ENCODE assay signal across 16 cellular contexts in genomic region chr11:77075425-77075905, GRCh38. TPM values are rescaled to one million over a fixed set of nuclear protein-coding genes. Genes with fewer than 3 reads are reported as not detected.
A peak's percentile ranks its signal among the peaks of the same experiment; 100 is the strongest.
DNase-seq lines count a peak whose midpoint lies in the region; ATAC-seq and TF ChIP-seq lines count a peak whose summit lies in the region.
"Had no signal": no experiment of that assay in that cellular context is flagged by ENCODE, and none has a peak within 500 bp of the region (broad histone marks: within the 10 kb centered on the region; RNA-seq: fewer than 3 reads in every experiment).

No MANE protein-coding gene starts in this region.

- peaks cover 42% of the 10 kb centered on the region for H3F3A ChIP-seq in SK-N-SH (replicated peaks; ENCODE audit: insufficient read depth)

- no peaks in the 10 kb centered on the region for H3K9me3 ChIP-seq in SK-N-SH
- H3K9me3 ChIP-seq in mucosa of stomach (ENCODE audit: control insufficient read depth, low read length) = no peaks in the 10 kb centered on the region

- no peaks in the 10 kb centered on the region for H3K9me2 ChIP-seq in SK-N-SH

- peaks cover 18% of the 10 kb centered on the region for H3K4me1 Mint-ChIP-seq in activated T-cell treated with anti-CD3 and anti-CD28 coated beads, Interleukin-2, amount 50 U/mL, for 24 hours (ENCODE audit: low read depth)

- H3K36me3 ChIP-seq in SK-N-SH (replicated peaks in 1 of 2; ENCODE audit: control insufficient read depth in 1 of 2, insufficient read depth in 2 of 2, low read length in 1 of 2) (peaks cover 0 to 16% of the 10 kb centered on the region in 2 experiments), mucosa of stomach (ENCODE audit: control insufficient read depth, insufficient read depth, low read length) (no peaks in the 10 kb centered on the region)
- H3K36me3 ChIP-seq: cardiac muscle cell had no signal

- no peak for TF ChIP-seq EP300 in SK-N-SH (IDR thresholded peaks at IDR 0.05; ENCODE audit: borderline replicate concordance in 1 of 2, low read depth in 1 of 2, low read length in 1 of 2)

- no peaks in the 10 kb centered on the region for H3K27me3 Mint-ChIP-seq in activated T-cell treated with anti-CD3 and anti-CD28 coated beads, Interleukin-2, amount 50 U/mL, for 24 hours

- H3K27ac Mint-ChIP-seq in activated T-cell treated with anti-CD3 and anti-CD28 coated beads, Interleukin-2, amount 50 U/mL, for 24 hours = no peak overlapping the region
- H3K27ac Mint-ChIP-seq: progenitor cell of endocrine pancreas had no signal

- no peak overlapping the region for H2AFZ ChIP-seq in SK-N-SH (ENCODE audit: low read depth)

- POLR2A ChIA-PET in SK-N-SH (lab: Yijun Ruan, JAX) = no interaction called here

- CTCF ChIA-PET in SK-N-SH (lab: Yijun Ruan, JAX) = interaction anchor here (1.4 to 4.1 kb wide), 4 partner anchors 15 to 473 kb away, joined by 3 to 66 read pairs (median 16); no protein-coding TSS in a partner anchor

- H3K27me3 ChIP-seq in SK-N-SH (ENCODE audit: insufficient read depth) (no peaks in the 10 kb centered on the region), mucosa of stomach (ENCODE audit: control insufficient read depth, insufficient read depth, low read length) (no peaks in the 10 kb centered on the region)
- H3K27me3 ChIP-seq: cardiac muscle cell had no signal

- DNase-seq in SK-N-SH (no peak), coronary artery (ENCODE audit: low spot score) (peak; percentile 63), GM19240 (ENCODE audit: insufficient read length, low spot score) (no peak)
- no peak for DNase-seq in activated CD4-positive, CD25-positive, alpha-beta regulatory T cell (lab: John Stamatoyannopoulos, UW)
- DNase-seq in activated T-cell treated with anti-CD3 and anti-CD28 coated beads, Interleukin-2, amount 50 U/mL, for 24 hours = no peak
- DNase-seq: activated CD4-positive, alpha-beta T cell treated with anti-CD3 and anti-CD28 coated beads, Interleukin-2, amount 50 U/mL, for 1 hour; activated T-cell treated with anti-CD3 and anti-CD28 coated beads, Interleukin-2, amount 50 U/mL, for 4 hours; COR-L47; NCI-H1436 had no signal

- H3K27ac ChIP-seq in SK-N-SH (ENCODE audit: low read depth in 2 of 2, low read length in 1 of 2) = peak overlapping the region; percentile 24 to 94; a peak in 2 of 4 replicates
- H3K27ac ChIP-seq in coronary artery = peak overlapping the region; percentile 91 to 94
- H3K27ac ChIP-seq: cardiac muscle cell, KMS-11 had no signal

- peaks cover 79% of the 10 kb centered on the region for H3K79me2 ChIP-seq in SK-N-SH (ENCODE audit: insufficient read depth)

- no peak overlapping the region for H3K4me3 ChIP-seq in SK-N-SH (ENCODE audit: low read depth in 2 of 2, low read length in 1 of 2)
- no peak overlapping the region for H3K4me3 ChIP-seq in coronary artery
- H3K4me3 ChIP-seq in mucosa of stomach (ENCODE audit: low read length) = peak overlapping the region; percentile 44
- H3K4me3 ChIP-seq: cardiac muscle cell had no signal

- H3K9ac ChIP-seq in SK-N-SH (no peak overlapping the region), mucosa of stomach (ENCODE audit: low read length) (peak overlapping the region; percentile 73)
- H3K9ac ChIP-seq: KMS-11 had no signal

- peak overlapping the region; percentile 95; the same call in 1 of the 2 replicates for H3K4me2 ChIP-seq in SK-N-SH
- H3K4me2 ChIP-seq: KMS-11 had no signal

- no peak overlapping the region for H3K4me3 Mint-ChIP-seq in activated T-cell treated with anti-CD3 and anti-CD28 coated beads, Interleukin-2, amount 50 U/mL, for 24 hours
- H3K4me3 Mint-ChIP-seq: activated T-cell treated with anti-CD3 and anti-CD28 coated beads, Interleukin-2, amount 50 U/mL, for 4 hours had no signal

- ATAC-seq in SK-N-SH treated with all-trans-retinoic acid at 6 μM for 48 hours (no peak), HG02840 (IDR thresholded peaks at IDR 0.05; ENCODE audit: low FRiP score, unreplicated experiment) (no peak)
- ATAC-seq: activated T-cell treated with anti-CD3 and anti-CD28 coated beads, Interleukin-2, amount 50 U/mL, for 4 hours had no signal

- H4K20me1 ChIP-seq in SK-N-SH (ENCODE audit: insufficient read depth) = no peaks in the 10 kb centered on the region

- WGBS in SK-N-SH (ENCODE audit: low lambda C conversion rate) = 85% methylated on average over 3 of the region's 5 CpGs

- H3K36me3 Mint-ChIP-seq in activated T-cell treated with anti-CD3 and anti-CD28 coated beads, Interleukin-2, amount 50 U/mL, for 24 hours (ENCODE audit: low read depth) = no peaks in the 10 kb centered on the region

- no peaks in the 10 kb centered on the region for H3K9me3 Mint-ChIP-seq in activated T-cell treated with anti-CD3 and anti-CD28 coated beads, Interleukin-2, amount 50 U/mL, for 24 hours
- H3K9me3 Mint-ChIP-seq: activated T-cell treated with anti-CD3 and anti-CD28 coated beads, Interleukin-2, amount 50 U/mL, for 4 hours had no signal

- no peak for TF ChIP-seq RAD21 in SK-N-SH (IDR thresholded peaks at IDR 0.05; ENCODE audit: low read length)

- TF ChIP-seq CTCF in SK-N-SH (IDR thresholded peaks at IDR 0.05) = no peak
- TF ChIP-seq CTCF in coronary artery (IDR thresholded peaks at IDR 0.05) = no peak

- H3K4me1 ChIP-seq in SK-N-SH (ENCODE audit: control insufficient read depth in 1 of 2, insufficient read depth in 2 of 2, low read depth in 1 of 2, low read length in 1 of 2) (peaks cover 38 to 47% of the 10 kb centered on the region in 2 experiments; a peak in 3 of 4 replicates), mucosa of stomach (ENCODE audit: control insufficient read depth, insufficient read depth, low read length) (peaks cover 70% of the 10 kb centered on the region)

TF ChIP-seq in SK-N-SH, 30 proteins besides CTCF, POLR2A, EP300 and RAD21 (continues in another document):
- TF ChIP-seq ZBTB33 (IDR thresholded peaks at IDR 0.05; ENCODE audit: borderline replicate concordance, low read depth) (no peak), USF2 (IDR thresholded peaks at IDR 0.05; ENCODE audit: borderline replicate concordance, low read depth, low read length) (no peak), TAF1 (IDR thresholded peaks at IDR 0.05; ENCODE audit: borderline replicate concordance, low read depth, low read length) (no peak)

TF ChIP-seq in SK-N-SH treated with all-trans-retinoic acid at 6 μM for 48 hours, 23 proteins besides CTCF, POLR2A, EP300 and RAD21 (continues in another document):
- TF ChIP-seq TSHZ2 (CRISPR knock-in tag; IDR thresholded peaks at IDR 0.05) (no peak), ZNF565 (CRISPR knock-in tag; conservative IDR thresholded peaks at IDR 0.05; ENCODE audit: low read depth) (no peak), ARNTL (CRISPR knock-in tag; IDR thresholded peaks at IDR 0.05; ENCODE audit: borderline replicate concordance, low read depth) (no peak), PATZ1 (CRISPR knock-in tag; IDR thresholded peaks at IDR 0.05; ENCODE audit: borderline replicate concordance) (no peak), ZNF8 (CRISPR knock-in tag; IDR thresholded peaks at IDR 0.05) (no peak)

RNA-seq across cellular contexts. Expression of gene CAPN5, which starts 8.7 kb away (rescaled TPM):
- polyA plus RNA-seq in SK-N-SH (2012; rRNA removed) = 31.6 and 33.1 TPM in 2 replicates
- polyA plus RNA-seq in SK-N-SH (2012; cell fraction: cytosol; rRNA removed) = 10.2 and 17.6 TPM in 2 replicates
- polyA plus RNA-seq in SK-N-SH (2012; cell fraction: nucleus; rRNA removed) = 71.6 and 84.7 TPM in 2 replicates

RNA-seq across cellular contexts. Expression of gene OMP, which starts 27.2 kb away (rescaled TPM):
- 0.20 TPM in 1 of 2 replicates, not detected in the other for polyA plus RNA-seq in SK-N-SH (2012; rRNA removed)
- 0.23 TPM in 1 of 2 replicates, not detected in the other for polyA plus RNA-seq in SK-N-SH (2012; cell fraction: cytosol; rRNA removed)
- polyA plus RNA-seq in SK-N-SH (2012; cell fraction: nucleus; rRNA removed) = 1.5 TPM in 2 replicates
- polyA plus RNA-seq: cardiac muscle cell, keratinocyte had no signal

RNA-seq across cellular contexts. Expression of gene B3GNT6, which starts 41.3 kb away (rescaled TPM):
- polyA plus RNA-seq in SK-N-SH (2012; rRNA removed) = not detected in 2 replicates
- not detected in 2 replicates for polyA plus RNA-seq in SK-N-SH (2012; cell fraction: cytosol; rRNA removed)
- 0.04 TPM in 1 of 2 replicates, not detected in the other for polyA plus RNA-seq in SK-N-SH (2012; cell fraction: nucleus; rRNA removed)
- polyA plus RNA-seq: cardiac muscle cell, keratinocyte had no signal

RNA-seq across cellular contexts. Expression of gene MYO7A, which starts 52.6 kb away (rescaled TPM):
- polyA plus RNA-seq in SK-N-SH (2012; rRNA removed) = 0.08 and 0.11 TPM in 2 replicates
- polyA plus RNA-seq in SK-N-SH (2012; cell fraction: cytosol; rRNA removed) = 0.03 and 0.04 TPM in 2 replicates
- 0.74 and 0.85 TPM in 2 replicates for polyA plus RNA-seq in SK-N-SH (2012; cell fraction: nucleus; rRNA removed)
